In the genomic region with DNA sequence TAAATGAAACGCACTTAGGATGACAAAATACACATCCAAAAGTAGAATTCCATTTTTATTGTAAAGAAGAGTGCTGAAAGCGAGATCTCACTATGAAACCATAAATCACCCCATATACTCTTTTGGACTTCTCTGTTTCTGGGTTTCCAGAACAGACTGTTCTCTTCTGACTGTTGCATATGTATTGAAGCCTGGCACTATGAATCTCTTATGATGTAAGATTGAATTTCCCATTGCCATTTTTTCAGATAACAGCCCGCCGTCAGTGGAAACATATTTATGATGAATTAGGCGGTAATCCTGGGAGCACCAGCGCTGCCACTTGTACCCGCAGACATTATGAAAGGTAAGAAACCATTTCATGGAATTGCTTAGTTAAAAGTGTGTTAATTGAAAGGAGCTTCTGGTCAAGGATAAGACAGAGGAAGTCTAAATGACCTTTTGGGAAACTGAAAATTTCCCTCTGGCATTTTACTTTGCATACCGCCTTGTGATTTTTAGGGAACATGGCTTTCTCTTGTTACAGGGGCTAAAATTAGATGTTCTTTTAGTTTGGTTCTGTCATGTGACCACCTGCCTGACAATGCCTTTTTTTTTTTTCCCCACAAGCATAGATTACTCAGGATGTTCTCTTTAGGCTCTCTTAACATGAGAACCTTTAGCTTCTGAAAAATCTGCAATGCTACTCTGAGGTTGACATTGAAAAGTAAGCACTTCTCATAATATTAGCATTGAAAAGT, we compare ENCODE assay signal across 14 cellular contexts.
DNase-seq lines count a peak whose midpoint lies in the region; ATAC-seq and TF ChIP-seq lines count a peak whose summit lies in the region.
"Had no signal": no experiment of that assay in that cellular context is flagged by ENCODE, and none has a peak within 500 bp of the region (broad histone marks: within the 10 kb centered on the region; RNA-seq: fewer than 3 reads in every experiment).

No MANE protein-coding gene starts in this region.

- no peak for TF ChIP-seq CTCF in coronary artery (IDR thresholded peaks at IDR 0.05)
- TF ChIP-seq CTCF in nephron progenitor cell (IDR thresholded peaks at IDR 0.05): no peak

- H3K4me3 ChIP-seq in coronary artery (peak overlapping the region; percentile 1), urinary bladder (ENCODE audit: low read depth, low read length) (no peak overlapping the region)
- H3K4me3 ChIP-seq: GM12878 had no signal

- H3K27me3 Mint-ChIP-seq in activated naive CD4-positive, alpha-beta T cell treated with anti-CD3 and anti-CD28 coated beads, Interleukin-2, amount 10 ng/mL, durations not matched to agents 7 days and 5 days: no peaks in the 10 kb centered on the region
- H3K27me3 Mint-ChIP-seq in nephron progenitor cell (ENCODE audit: low read depth, poor library complexity): peaks cover 3% of the 10 kb centered on the region

- peaks cover 2% of the 10 kb centered on the region for H3K9me3 Mint-ChIP-seq in activated naive CD4-positive, alpha-beta T cell treated with anti-CD3 and anti-CD28 coated beads, Interleukin-2, amount 10 ng/mL, durations not matched to agents 7 days and 5 days
- no peaks in the 10 kb centered on the region for H3K9me3 Mint-ChIP-seq in nephron progenitor cell

- CTCF ChIA-PET in activated naive CD4-positive, alpha-beta T cell treated with anti-CD3 and anti-CD28 coated beads, Interleukin-2, amount 10 ng/mL, durations not matched to agents 7 days and 5 days (lab: Charles Lee): interaction anchor here (1.0 to 1.2 kb wide), 2 partner anchors 11 to 12 kb away, joined by 3 read pairs; no protein-coding TSS in a partner anchor

- 73% methylated on average over 8 of the region's 8 CpGs for WGBS in urinary bladder

- no peak for ATAC-seq in GM18511 (IDR thresholded peaks at IDR 0.05; ENCODE audit: unreplicated experiment)
- ATAC-seq in HG03097 (IDR thresholded peaks at IDR 0.05; ENCODE audit: low FRiP score, unreplicated experiment): no peak
- ATAC-seq: GM12878 had no signal

- H3K27ac Mint-ChIP-seq in activated naive CD4-positive, alpha-beta T cell treated with anti-CD3 and anti-CD28 coated beads, Interleukin-2, amount 10 ng/mL, durations not matched to agents 7 days and 5 days: peak overlapping the region; percentile 60
- peak overlapping the region; percentile 31 for H3K27ac Mint-ChIP-seq in nephron progenitor cell

- peak overlapping the region; percentile 39 to 76 for H3K27ac ChIP-seq in coronary artery
- peak overlapping the region; percentile 10 for H3K27ac ChIP-seq in urinary bladder (ENCODE audit: low read depth)
- H3K27ac ChIP-seq: VCaP had no signal

- H3K4me3 Mint-ChIP-seq in activated naive CD4-positive, alpha-beta T cell treated with anti-CD3 and anti-CD28 coated beads, Interleukin-2, amount 10 ng/mL, durations not matched to agents 7 days and 5 days: no peak overlapping the region
- H3K4me3 Mint-ChIP-seq in nephron progenitor cell: no peak overlapping the region

- peaks cover 77% of the 10 kb centered on the region for H3K4me1 Mint-ChIP-seq in activated naive CD4-positive, alpha-beta T cell treated with anti-CD3 and anti-CD28 coated beads, Interleukin-2, amount 10 ng/mL, durations not matched to agents 7 days and 5 days
- peaks cover 15% of the 10 kb centered on the region for H3K4me1 Mint-ChIP-seq in nephron progenitor cell

- peaks cover 2% of the 10 kb centered on the region for H3K36me3 ChIP-seq in urinary bladder (ENCODE audit: insufficient read depth)

- H3K4me1 ChIP-seq in urinary bladder (ENCODE audit: insufficient read depth): no peaks in the 10 kb centered on the region

- DNase-seq in activated naive CD4-positive, alpha-beta T cell treated with anti-CD3 and anti-CD28 coated beads, Interleukin-2, amount 10 ng/mL, durations not matched to agents 7 days and 5 days: no peak
- DNase-seq in activated naive CD4-positive, alpha-beta T cell (lab: John Stamatoyannopoulos, UW): no peak
- DNase-seq in coronary artery (ENCODE audit: low spot score) (no peak), nephron progenitor cell (no peak)
- no peak for DNase-seq in central memory CD4-positive, alpha-beta T cell
- DNase-seq: DMS79 treated with DMSO at 0.1 percent for 48 hours, NCI-H1436, NCI-H524, SHP77 treated with DMSO at 0.1 percent for 48 hours had no signal

- peaks cover 88% of the 10 kb centered on the region for H3K36me3 Mint-ChIP-seq in activated naive CD4-positive, alpha-beta T cell treated with anti-CD3 and anti-CD28 coated beads, Interleukin-2, amount 10 ng/mL, durations not matched to agents 7 days and 5 days
- peaks cover 76% of the 10 kb centered on the region for H3K36me3 Mint-ChIP-seq in nephron progenitor cell (ENCODE audit: low read depth)
